Comparison of ENCODE assay signal across 11 cellular contexts in genomic region chr10:71255817-71256660, GRCh38. TPM values are rescaled to one million over a fixed set of nuclear protein-coding genes. Genes with fewer than 3 reads are reported as not detected.
A peak's percentile ranks its signal among the peaks of the same experiment; 100 is the strongest.
DNase-seq lines count a peak whose midpoint lies in the region; ATAC-seq and TF ChIP-seq lines count a peak whose summit lies in the region.
"Had no signal": no experiment of that assay in that cellular context is flagged by ENCODE, and none has a peak within 500 bp of the region (broad histone marks: within the 10 kb centered on the region; RNA-seq: fewer than 3 reads in every experiment).

No MANE protein-coding gene starts in this region.

- H3K4me3 Mint-ChIP-seq in brain (peak overlapping the region in 4 of 5 experiments; percentile 25 to 53 (median 48)), CD14-positive monocyte (no peak overlapping the region)
- H3K4me3 Mint-ChIP-seq: natural killer cell treated with Interleukin-12 subunit alpha and Interleukin-12 subunit beta and Interleukin-15 and Interleukin-18, amount 100 ng/mL, for 72 hours had no signal

- peaks cover 84% of the 10 kb centered on the region for H3K4me1 Mint-ChIP-seq in brain
- no peaks in the 10 kb centered on the region for H3K4me1 Mint-ChIP-seq in CD14-positive monocyte

- no peak for ATAC-seq in GM21515 (IDR thresholded peaks at IDR 0.05; ENCODE audit: unreplicated experiment)
- ATAC-seq in GM21526 (IDR thresholded peaks at IDR 0.05; ENCODE audit: low FRiP score, unreplicated experiment), result no peak

- no peak for TF ChIP-seq CTCF in AG10803 (conservative IDR thresholded peaks at IDR 0.05; ENCODE audit: low read length)
- TF ChIP-seq CTCF in NB4 (IDR thresholded peaks at IDR 0.05; ENCODE audit: low read depth, low read length), result no peak
- TF ChIP-seq CTCF in brain (conservative IDR thresholded peaks at IDR 0.05), result no peak
- TF ChIP-seq CTCF in CD14-positive monocyte (IDR thresholded peaks at IDR 0.05), result no peak

- DNase-seq in AG10803 (ENCODE audit: low read depth) (peak; percentile 90), NB4 (ENCODE audit: low read depth) (peak; percentile 54), lung microvascular endothelial cell (ENCODE audit: low read depth in 2 of 2) (peak; percentile 85 to 95), CD14-positive monocyte (ENCODE audit: low spot score) (no peak)
- DNase-seq in activated effector memory CD4-positive, alpha-beta T cell treated with Interleukin-2 at 50 U/mL for 16 hours, result no peak
- DNase-seq: DND-41, SHP77 treated with DMSO at 0.1 percent for 48 hours had no signal

- peak overlapping the region; percentile 39 to 91 (median 89) for H3K27ac Mint-ChIP-seq in brain
- no peak overlapping the region for H3K27ac Mint-ChIP-seq in CD14-positive monocyte
- H3K27ac Mint-ChIP-seq: natural killer cell treated with Interleukin-12 subunit alpha and Interleukin-12 subunit beta and Interleukin-15 and Interleukin-18, amount 100 ng/mL, for 72 hours had no signal

- no peaks in the 10 kb centered on the region for H3K36me3 Mint-ChIP-seq in brain
- H3K36me3 Mint-ChIP-seq in CD14-positive monocyte, result no peaks in the 10 kb centered on the region
- H3K36me3 Mint-ChIP-seq: natural killer cell treated with Interleukin-12 subunit alpha and Interleukin-12 subunit beta and Interleukin-15 and Interleukin-18, amount 100 ng/mL, for 72 hours had no signal

- H3K4me3 ChIP-seq in AG10803 (ENCODE audit: low read length) (no peak overlapping the region), NB4 (ENCODE audit: low read depth, low read length) (no peak overlapping the region)

- H3K9me3 Mint-ChIP-seq in brain (peaks cover 0 to 2% (median 0%) of the 10 kb centered on the region in 5 experiments), CD14-positive monocyte (no peaks in the 10 kb centered on the region)
- H3K9me3 Mint-ChIP-seq: natural killer cell treated with Interleukin-12 subunit alpha and Interleukin-12 subunit beta and Interleukin-15 and Interleukin-18, amount 100 ng/mL, for 72 hours had no signal

- H3K27me3 Mint-ChIP-seq in brain, result no peaks in the 10 kb centered on the region
- peaks cover 1 to 7% (median 2%) of the 10 kb centered on the region in 3 donors for H3K27me3 Mint-ChIP-seq in CD14-positive monocyte (ENCODE audit: low read depth in 3 of 3)

- no peak for TF ChIP-seq POLR2A in NB4 (IDR thresholded peaks at IDR 0.05; ENCODE audit: extremely low read depth, insufficient read length)

- intact Hi-C loops in CD14-positive monocyte (cut with micrococcal nuclease), result no loop called here

RNA-seq across cellular contexts. Expression of gene UNC5B, which starts 43.7 kb away (rescaled TPM):
- polyA plus RNA-seq in brain (ENCODE audit: insufficient read depth, low read depth, low replicate concordance), result 31.8 TPM
- 10.9 and 12.9 TPM in 2 replicates for total RNA-seq in lung microvascular endothelial cell
- under 1 TPM in 1 of 2 donors, not detected in 1; 0.04 TPM for polyA plus RNA-seq in CD14-positive monocyte

Comparison
In these comparisons a context has a peak if more than half of its experiments do, and no peak if none do; other contexts are left out.
1. DNase-seq: peak in AG10803 (single experiment), NB4 (single experiment) and lung microvascular endothelial cell (2 of 2); none in activated effector memory CD4-positive, alpha-beta T cell treated with Interleukin-2 at 50 U/mL for 16 hours (single experiment) and CD14-positive monocyte (single experiment).
2. H3K27ac Mint-ChIP-seq: peak in brain (5 of 5); none in CD14-positive monocyte (0 of 7).
3. H3K4me3 Mint-ChIP-seq: peak in brain (4 of 5); none in CD14-positive monocyte (0 of 2).
4. RNA of gene UNC5B, which starts 43.7 kb away (polyA plus RNA-seq): 31.8 TPM in brain (single experiment); 0.04 TPM in CD14-positive monocyte; every median in the first group is over 10 times any median in the second.